Comparison of ENCODE assay signal across 13 cellular contexts in the genomic region with DNA sequence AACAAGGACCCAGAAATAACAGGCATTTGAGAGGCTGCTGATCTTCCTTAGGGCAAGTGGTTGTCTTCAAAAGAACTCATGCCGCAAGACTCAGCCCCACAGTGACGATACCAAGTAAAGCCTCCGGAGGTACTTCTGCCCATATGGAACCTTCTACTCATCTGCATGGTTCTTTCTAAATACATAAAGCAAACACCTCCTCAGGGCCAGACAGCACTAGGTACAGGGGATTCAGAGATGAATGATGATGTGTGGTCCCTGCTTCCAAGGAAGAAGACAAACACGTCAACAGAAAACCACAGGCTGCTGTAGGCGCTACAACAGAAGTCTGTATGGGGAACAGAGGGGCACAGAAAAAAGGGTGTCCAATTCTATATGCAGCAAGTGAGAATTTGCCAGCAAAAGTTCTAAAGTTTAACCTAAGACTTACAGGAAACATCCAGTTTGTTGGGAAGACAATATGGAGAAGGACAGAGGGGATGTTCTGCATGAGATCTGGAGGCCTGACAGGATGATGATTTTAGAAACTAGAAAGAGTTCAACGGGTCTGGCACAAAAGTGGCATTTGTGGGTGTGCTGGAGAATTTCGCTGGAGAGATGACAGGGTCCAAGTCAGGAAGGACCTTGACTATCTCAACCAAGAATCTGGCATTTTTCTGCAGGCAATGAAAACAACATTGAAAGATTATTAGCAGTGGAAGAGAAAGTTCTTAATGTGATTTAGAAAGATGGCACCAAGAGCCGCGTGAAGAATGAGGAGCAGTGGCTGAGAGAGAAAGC. TPM values are rescaled to one million over a fixed set of nuclear protein-coding genes. Genes with fewer than 3 reads are reported as not detected.
DNase-seq lines count a peak whose midpoint lies in the region; ATAC-seq and TF ChIP-seq lines count a peak whose summit lies in the region.
"Had no signal": no experiment of that assay in that cellular context is flagged by ENCODE, and none has a peak within 500 bp of the region (broad histone marks: within the 10 kb centered on the region; RNA-seq: fewer than 3 reads in every experiment).

No MANE protein-coding gene starts in this region.

- CTCF ChIA-PET in naive thymus-derived CD4-positive, alpha-beta T cell (lab: Charles Lee): interaction anchor here (0.9 to 3.8 kb wide), 3 partner anchors 18 to 91 kb away, joined by 6 to 56 read pairs (median 7); no protein-coding TSS in a partner anchor

- no peaks in the 10 kb centered on the region for H3K27me3 ChIP-seq in naive thymus-derived CD4-positive, alpha-beta T cell (ENCODE audit: control insufficient read depth in 2 of 2, insufficient read depth in 2 of 2, low read length in 2 of 2)

- DNase-seq in activated naive CD4-positive, alpha-beta T cell treated with Interleukin-2 at 50 U/mL for 16 hours: peak; percentile 60
- DNase-seq in activated naive CD4-positive, alpha-beta T cell (lab: John Stamatoyannopoulos, UW): no peak
- DNase-seq in activated T-cell treated with anti-CD3 and anti-CD28 coated beads for 4 hours (peak; percentile 35), NCI-H524 treated with DMSO at 0.1 percent for 48 hours (lab: John Stamatoyannopoulos, UW) (no peak), lower leg skin (ENCODE audit: low spot score in 2 of 2) (no peak), NAMALWA (ENCODE audit: low spot score) (no peak)
- peak in 5 of 9 donors; percentile 39 to 59 (median 45) for DNase-seq in naive thymus-derived CD4-positive, alpha-beta T cell
- peak; percentile 48 for DNase-seq in stimulated activated naive CD4-positive, alpha-beta T cell treated with Interleukin-2 at 50 U/mL for 16 hours (lab: John Stamatoyannopoulos, UW)
- DNase-seq: CD4-positive, CD25-positive, alpha-beta regulatory T cell; left colon; posterior cingulate gyrus; RPMI8226 had no signal

- WGBS in lower leg skin, 2 donors: 91% methylated on average over 9 of the region's 9 CpGs

- no peak for TF ChIP-seq POLR2A in lower leg skin (IDR thresholded peaks at IDR 0.05)

- peaks cover 37 to 61% of the 10 kb centered on the region in 2 donors for H3K4me1 ChIP-seq in naive thymus-derived CD4-positive, alpha-beta T cell (ENCODE audit: control insufficient read depth in 2 of 2, insufficient read depth in 2 of 2, low read length in 2 of 2)
- H3K4me1 ChIP-seq: A549 had no signal

- intact Hi-C loops in naive thymus-derived CD4-positive, alpha-beta T cell (cut with micrococcal nuclease): loop anchor here in 1 of 2 donors (1.0 to 5.0 kb wide), 3 partner anchors 40 to 196 kb away; a partner anchor contains a TSS
- intact Hi-C loops in lower leg skin (cut with DNase I; ENCODE audit: low total_unique reads): no loop called here

- peak; percentile 75 for ATAC-seq in naive thymus-derived CD4-positive, alpha-beta T cell
- ATAC-seq: A549, left colon had no signal

- H3K9me3 Mint-ChIP-seq in naive thymus-derived CD4-positive, alpha-beta T cell: peaks cover 0 to 3% (median 0%) of the 10 kb centered on the region in 11 donors
- H3K9me3 Mint-ChIP-seq: CD4-positive, CD25-positive, alpha-beta regulatory T cell had no signal

- H3K27ac Mint-ChIP-seq in naive thymus-derived CD4-positive, alpha-beta T cell: no peak overlapping the region

- POLR2A ChIA-PET in naive thymus-derived CD4-positive, alpha-beta T cell (lab: Charles Lee): interaction anchor here (1.6 to 2.2 kb wide), 2 partner anchors 24 to 147 kb away, joined by 8 to 21 read pairs; a partner anchor contains a TSS

- H3K36me3 ChIP-seq in naive thymus-derived CD4-positive, alpha-beta T cell (ENCODE audit: control insufficient read depth in 2 of 3, insufficient read depth in 3 of 3, low read length in 3 of 3): peaks cover 0 to 38% (median 9%) of the 10 kb centered on the region in 3 experiments

- peak overlapping the region in 1 of 10 donors; percentile 8 for H3K4me3 Mint-ChIP-seq in naive thymus-derived CD4-positive, alpha-beta T cell
- H3K4me3 Mint-ChIP-seq: CD4-positive, CD25-positive, alpha-beta regulatory T cell had no signal

- no peaks in the 10 kb centered on the region for H3K27me3 Mint-ChIP-seq in naive thymus-derived CD4-positive, alpha-beta T cell
- H3K27me3 Mint-ChIP-seq: CD4-positive, CD25-positive, alpha-beta regulatory T cell had no signal

- TF ChIP-seq CTCF in lower leg skin (IDR thresholded peaks at IDR 0.05): no peak

- peaks cover 5 to 26% (median 14%) of the 10 kb centered on the region in 5 donors for H3K36me3 Mint-ChIP-seq in naive thymus-derived CD4-positive, alpha-beta T cell

- H3K4me3 ChIP-seq in naive thymus-derived CD4-positive, alpha-beta T cell (ENCODE audit: low read length): no peak overlapping the region
- H3K4me3 ChIP-seq in lower leg skin (ENCODE audit: low read depth, poor library complexity, severe bottlenecking): no peak overlapping the region
- H3K4me3 ChIP-seq: A549 had no signal

- no peak overlapping the region for H3K27ac ChIP-seq in naive thymus-derived CD4-positive, alpha-beta T cell (ENCODE audit: low read depth, low read length)
- H3K27ac ChIP-seq: A549 had no signal

- H3K9me3 ChIP-seq in naive thymus-derived CD4-positive, alpha-beta T cell (ENCODE audit: control insufficient read depth in 2 of 3, low read length in 3 of 3): no peaks in the 10 kb centered on the region
- H3K9me3 ChIP-seq: A549 had no signal

- H3K4me1 Mint-ChIP-seq in naive thymus-derived CD4-positive, alpha-beta T cell: peaks cover 5 to 24% (median 12%) of the 10 kb centered on the region in 7 donors

RNA-seq across cellular contexts. Expression of a gene that starts 23.7 kb away (rescaled TPM):
- 100 to 1,000 TPM in 3 of 5 experiments, 10 to 100 TPM in 2; 64.3 to 120 (median 118) TPM for total RNA-seq in naive thymus-derived CD4-positive, alpha-beta T cell
- 100 to 1,000 TPM in 1 of 2 donors, 10 to 100 TPM in 1; 94.1 to 195 TPM for polyA plus RNA-seq in naive thymus-derived CD4-positive, alpha-beta T cell
- total RNA-seq in lower leg skin: 1 to 10 TPM in 1 of 4 donors, under 1 TPM in 3; 0.42 to 3.0 (median 0.61) TPM
- polyA plus RNA-seq: A549 had no signal

RNA-seq across cellular contexts. Expression of a gene that starts 24.7 kb away (rescaled TPM):
- total RNA-seq in naive thymus-derived CD4-positive, alpha-beta T cell: not detected
- polyA plus RNA-seq in naive thymus-derived CD4-positive, alpha-beta T cell: not detected
- under 1 TPM in 1 of 4 donors, not detected in 3; 0.06 TPM for total RNA-seq in lower leg skin
- total RNA-seq: CD4-positive, CD25-positive, alpha-beta regulatory T cell had no signal
- polyA plus RNA-seq: A549; CD4-positive, CD25-positive, alpha-beta regulatory T cell had no signal

RNA-seq across cellular contexts. Expression of a gene that starts 48.5 kb away (rescaled TPM):
- under 1 TPM in 1 of 5 experiments, not detected in 4; 0.19 TPM for total RNA-seq in naive thymus-derived CD4-positive, alpha-beta T cell
- polyA plus RNA-seq in naive thymus-derived CD4-positive, alpha-beta T cell: not detected
- total RNA-seq in lower leg skin: 1 to 10 TPM in 3 of 4 donors, under 1 TPM in 1; 0.25 to 4.0 (median 1.9) TPM
- total RNA-seq: CD4-positive, CD25-positive, alpha-beta regulatory T cell had no signal
- polyA plus RNA-seq: CD4-positive, CD25-positive, alpha-beta regulatory T cell had no signal

RNA-seq across cellular contexts. Expression of a gene that starts 51.1 kb away (rescaled TPM):
- 10 to 100 TPM; 13.3 to 17.4 (median 17.0) TPM for total RNA-seq in naive thymus-derived CD4-positive, alpha-beta T cell
- 1 to 10 TPM; 3.6 to 4.6 TPM for polyA plus RNA-seq in naive thymus-derived CD4-positive, alpha-beta T cell
- 100 to 1,000 TPM in 1 of 4 donors, 10 to 100 TPM in 3; 55.9 to 120 (median 91.2) TPM for total RNA-seq in lower leg skin

Comparison
In these comparisons a context has a peak if more than half of its experiments do, and no peak if none do; other contexts are left out.
1. DNase-seq: peak in activated naive CD4-positive, alpha-beta T cell treated with Interleukin-2 at 50 U/mL for 16 hours (single experiment), activated T-cell treated with anti-CD3 and anti-CD28 coated beads for 4 hours (single experiment), naive thymus-derived CD4-positive, alpha-beta T cell (5 of 9) and stimulated activated naive CD4-positive, alpha-beta T cell treated with Interleukin-2 at 50 U/mL for 16 hours (single experiment); none in activated naive CD4-positive, alpha-beta T cell (0 of 4), NCI-H524 treated with DMSO at 0.1 percent for 48 hours (single experiment), lower leg skin (0 of 2) and NAMALWA (single experiment).
2. RNA of a gene that starts 23.7 kb away (total RNA-seq): 64.3 to 120 TPM in naive thymus-derived CD4-positive, alpha-beta T cell; 0.42 to 3.0 TPM in lower leg skin; every median in the first group is over 10 times any median in the second.